In the genomic region with DNA sequence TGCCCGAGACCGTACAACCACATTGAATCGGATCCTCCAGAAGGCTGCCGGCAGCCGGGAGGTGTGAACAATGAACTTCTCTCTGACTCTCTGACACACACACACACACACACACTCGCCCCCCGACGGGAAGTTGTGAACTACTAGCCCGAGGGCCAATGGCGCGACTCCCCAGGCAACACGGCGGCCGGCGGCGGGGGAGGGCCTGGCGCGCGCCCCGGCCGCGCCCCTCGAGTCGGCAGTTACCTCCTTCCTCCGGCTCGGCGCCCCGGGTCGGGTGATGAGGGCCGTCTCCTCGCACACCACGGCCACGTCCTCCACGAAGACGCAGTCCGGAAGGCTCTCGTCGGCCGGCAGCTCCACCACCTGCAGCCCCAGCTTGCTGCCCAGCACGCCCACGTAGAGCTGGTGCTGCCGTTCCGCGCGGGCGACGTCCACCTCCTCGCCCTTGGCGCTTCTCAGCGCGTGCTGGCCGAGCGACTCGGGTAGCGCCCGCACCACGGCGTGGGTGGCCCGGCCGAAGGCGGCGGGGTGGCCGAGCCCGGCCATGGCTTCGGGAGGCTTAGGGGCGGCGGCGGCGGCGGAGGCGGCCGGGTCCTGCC, we compare ENCODE assay signal across 9 cellular contexts. TPM values are rescaled to one million over a fixed set of nuclear protein-coding genes. Genes with fewer than 3 reads are reported as not detected.
A peak's percentile ranks its signal among the peaks of the same experiment; 100 is the strongest.
DNase-seq lines count a peak whose midpoint lies in the region; ATAC-seq, FAIRE-seq and TF ChIP-seq lines count a peak whose summit lies in the region.
"Had no signal": no experiment of that assay in that cellular context is flagged by ENCODE, and none has a peak within 500 bp of the region (broad histone marks: within the 10 kb centered on the region; RNA-seq: fewer than 3 reads in every experiment).

No MANE protein-coding gene starts in this region.

- H3K9me3 ChIP-seq in Caco-2: no peaks in the 10 kb centered on the region

- BruUV-seq in Caco-2 (replicated peaks; lab: Mats Ljungman, UMichigan): no TSS peak

- no peaks in the 10 kb centered on the region for H3K27me3 Mint-ChIP-seq in Caco-2 (ENCODE audit: insufficient read depth, unreplicated experiment)

- peaks cover 10% of the 10 kb centered on the region for H3K36me3 Mint-ChIP-seq in Caco-2 (ENCODE audit: insufficient read depth, unreplicated experiment)

- H3K4me3 Mint-ChIP-seq in Caco-2 (ENCODE audit: unreplicated experiment): peak overlapping the region; percentile 88
- H3K4me3 Mint-ChIP-seq: T-helper 1 cell treated with Interleukin-12 subunit alpha and Interleukin-12 subunit beta and Interleukin-4 antibody, amounts not matched to agents 30 μg/mL and 1 μg/mL, for 36 hours had no signal

- DNase-seq in Caco-2 (peak; percentile 59 to 66), HT-29 (ENCODE audit: low spot score) (peak; percentile 77), RPMI8226 (peak; percentile 16), bronchial epithelial cell (ENCODE audit: low read depth) (no peak), iPS-NIHi7 (ENCODE audit: extremely low spot score) (peak; percentile 69), skeletal muscle cell (ENCODE audit: low read depth) (no peak), inferior parietal cortex (ENCODE audit: extremely low spot score) (no peak)

- POLR2A ChIA-PET in Caco-2 (lab: Charles Lee): interaction anchor here (0.6 to 2.0 kb wide), 5 partner anchors 12 to 465 kb away, joined by 3 to 6 read pairs (median 3); no protein-coding TSS in a partner anchor

- intact Hi-C loops in Caco-2 (cut with micrococcal nuclease; ENCODE audit: unreplicated experiment): loop anchor here (2.0 to 5.0 kb wide), 4 partner anchors 57 to 137 kb away; a partner anchor contains a TSS

- no peak for FAIRE-seq in bronchial epithelial cell (lab: Jason Lieb, UNC)

- H3K36me3 ChIP-seq in Caco-2 (ENCODE audit: control insufficient read depth, insufficient read depth, low read length) (no peaks in the 10 kb centered on the region), bronchial epithelial cell (ENCODE audit: control insufficient read depth, insufficient read depth, low read length) (no peaks in the 10 kb centered on the region)

- peaks cover 38% of the 10 kb centered on the region for H3K4me1 ChIP-seq in Caco-2

- CTCF ChIA-PET in Caco-2 (lab: Charles Lee): interaction anchor here (0.9 to 1.2 kb wide), 2 partner anchors 20 to 156 kb away, joined by 3 to 4 read pairs; no protein-coding TSS in a partner anchor

- H3K4me3 ChIP-seq in Caco-2 (ENCODE audit: low read depth, low read length): peak overlapping the region; percentile 88
- H3K4me3 ChIP-seq in bronchial epithelial cell (ENCODE audit: low read depth, low read length): peak overlapping the region; percentile 62
- peak overlapping the region; percentile 73 for H3K4me3 ChIP-seq in skeletal muscle cell (ENCODE audit: low read depth, low read length)

- ATAC-seq in GM19452 (IDR thresholded peaks at IDR 0.05; ENCODE audit: unreplicated experiment): peak; percentile 51

- H3K9me3 Mint-ChIP-seq in Caco-2 (ENCODE audit: unreplicated experiment): peaks cover 7% of the 10 kb centered on the region
- H3K9me3 Mint-ChIP-seq: T-helper 1 cell treated with Interleukin-12 subunit alpha and Interleukin-12 subunit beta and Interleukin-4 antibody, amounts not matched to agents 30 μg/mL and 1 μg/mL, for 36 hours had no signal

- no peak for TF ChIP-seq CTCF in Caco-2 (IDR thresholded peaks at IDR 0.05; ENCODE audit: insufficient read depth in 1 of 2, low read depth in 1 of 2, low read length in 1 of 2, severe bottlenecking in 1 of 2, unreplicated experiment in 1 of 2)
- no peak for TF ChIP-seq CTCF in bronchial epithelial cell (IDR thresholded peaks at IDR 0.05; ENCODE audit: insufficient read depth, low read length, severe bottlenecking)

- H3K27ac Mint-ChIP-seq in Caco-2 (ENCODE audit: unreplicated experiment): peak overlapping the region; percentile 84
- H3K27ac Mint-ChIP-seq: T-helper 1 cell treated with Interleukin-12 subunit alpha and Interleukin-12 subunit beta and Interleukin-4 antibody, amounts not matched to agents 30 μg/mL and 1 μg/mL, for 36 hours had no signal

- H3K4me1 Mint-ChIP-seq in Caco-2 (ENCODE audit: low read depth, unreplicated experiment): peaks cover 24% of the 10 kb centered on the region

- no peaks in the 10 kb centered on the region; the same call in 1 of the 2 replicates for H3K27me3 ChIP-seq in Caco-2 (replicated peaks; ENCODE audit: control insufficient read depth, insufficient read depth, low read length)
- H3K27me3 ChIP-seq in bronchial epithelial cell (ENCODE audit: control insufficient read depth, insufficient read depth, low read length): no peaks in the 10 kb centered on the region

RNA-seq across cellular contexts. Expression of a gene that starts 0.4 kb away (rescaled TPM):
- total RNA-seq in Caco-2 (2022) (83.0 and 87.9 TPM in 2 replicates), bronchial epithelial cell (1.2 and 1.6 TPM in 2 replicates)
- 75.6 and 82.7 TPM in 2 replicates for total RNA-seq in HT-29 (2014; rRNA removed; shearing (Covaris generic))

Comparison
In these comparisons a context has a peak if more than half of its experiments do, and no peak if none do; other contexts are left out.
1. DNase-seq: peak in Caco-2 (2 of 2), HT-29 (single experiment), RPMI8226 (single experiment) and iPS-NIHi7 (single experiment); none in bronchial epithelial cell (single experiment), skeletal muscle cell (single experiment) and inferior parietal cortex (single experiment).
2. RNA of a gene that starts 0.4 kb away (total RNA-seq): 83.0 to 87.9 TPM in Caco-2 and 75.6 to 82.7 TPM in HT-29; 1.2 to 1.6 TPM in bronchial epithelial cell; every median in the first group is over 10 times any median in the second.
3. Peak in every context shown above with its lines, with median percentiles within 50 percentile points of each other: H3K4me3 ChIP-seq.